24 cellular contexts compared by ENCODE assay signal in the genomic region with DNA sequence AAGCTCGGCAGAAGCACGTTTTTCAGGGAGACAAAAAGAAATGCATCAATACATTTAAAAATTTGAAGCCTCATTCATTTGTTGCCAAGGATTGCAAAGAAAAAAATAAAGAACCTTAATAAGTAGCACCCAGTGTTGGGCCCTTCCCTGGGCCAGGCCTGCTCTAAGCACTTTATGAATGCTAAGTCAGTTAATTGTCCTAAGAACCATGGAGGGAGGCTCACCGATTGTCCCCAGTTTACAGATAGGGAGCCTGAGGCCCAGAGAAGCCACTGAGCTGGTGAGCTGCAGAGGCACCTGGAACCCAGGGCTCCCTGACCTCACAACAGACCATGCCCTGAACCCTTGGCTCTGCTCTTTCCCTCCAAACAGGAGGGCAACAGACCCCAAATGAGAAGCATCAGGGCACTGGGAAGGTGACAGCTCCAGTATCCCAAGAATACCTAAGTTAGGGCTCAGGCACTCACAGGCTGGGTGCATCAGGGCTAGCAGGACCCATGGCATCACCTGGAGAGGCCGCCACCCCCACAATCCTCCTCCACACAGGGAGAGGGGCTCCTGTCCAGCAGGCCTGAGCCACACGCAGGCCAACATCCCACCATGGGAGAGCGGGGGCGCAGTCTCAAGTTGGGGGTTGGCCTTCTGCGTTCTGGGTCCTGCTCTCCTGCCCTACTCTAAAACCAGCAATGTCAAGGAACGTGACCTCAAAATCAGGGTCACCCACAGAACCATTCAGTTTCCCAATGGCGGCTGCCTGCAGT. TPM values are rescaled to one million over a fixed set of nuclear protein-coding genes. Genes with fewer than 3 reads are reported as not detected.
DNase-seq lines count a peak whose midpoint lies in the region; ATAC-seq, FAIRE-seq and TF ChIP-seq lines count a peak whose summit lies in the region.
"Had no signal": no experiment of that assay in that cellular context is flagged by ENCODE, and none has a peak within 500 bp of the region (broad histone marks: within the 10 kb centered on the region; RNA-seq: fewer than 3 reads in every experiment).

No MANE protein-coding gene starts in this region.

- H2AFZ ChIP-seq in K562 (ENCODE audit: low read depth, low read length), result 0 out of 2 replicates have a peak overlapping the region, but pooled peaks have one; percentile 7
- H2AFZ ChIP-seq: PC-9 had no signal

- CTCF ChIA-PET in A673 (lab: Charles Lee), result no interaction called here
- CTCF ChIA-PET in K562 (lab: Yijun Ruan, JAX; ENCODE audit: low intra/inter-chr PET ratio), result no interaction called here

- H3K9ac ChIP-seq in K562 (ENCODE audit: insufficient read depth in 1 of 2, low read depth in 2 of 2, low read length in 2 of 2) (no peak overlapping the region), kidney (ENCODE audit: low read length in 2 of 2) (no peak overlapping the region)

- no peak for TF ChIP-seq EP300 in K562 (IDR thresholded peaks at IDR 0.05; ENCODE audit: low read length)

- DNase-seq in A673 (ENCODE audit: low spot score) (no peak), K562 (ENCODE audit: extremely low read depth in 1 of 4, low spot score in 3 of 4) (no peak), kidney (peak; percentile 46), psoas muscle (peak in 1 of 2 donors; percentile 36), uterus (no peak)
- DNase-seq: C1 segment of cervical spinal cord; CD4-positive, alpha-beta memory T cell; COR-L47; DMS79; EL; GDM1; KG1; MG63; NCI-H1417; NCI-H1694; NCI-H2029 treated with DMSO at 0.1 percent for 48 hours; NCI-H446 treated with DMSO at 0.1 percent for 48 hours; NCI-H526; PC-9; SHP77 had no signal

- H3K4me3 ChIP-seq in A673 (ENCODE audit: low read depth, low read length, poor library complexity, severe bottlenecking), result no peak overlapping the region
- no peak overlapping the region for H3K4me3 ChIP-seq in K562
- H3K4me3 ChIP-seq in kidney (ENCODE audit: low read length in 2 of 2), result no peak overlapping the region
- peak overlapping the region; percentile 4 for H3K4me3 ChIP-seq in psoas muscle
- H3K4me3 ChIP-seq in uterus, result no peak overlapping the region
- H3K4me3 ChIP-seq: A549, GM12878, MG63, PC-9 had no signal

- TF ChIP-seq CTCF in A673 (conservative IDR thresholded peaks at IDR 0.05; ENCODE audit: low read depth, low read length), result no peak
- no peak for TF ChIP-seq CTCF in K562 (IDR thresholded peaks at IDR 0.05 in 2 of 3, conservative IDR thresholded peaks at IDR 0.05 in 1 of 3; ENCODE audit: insufficient read depth in 2 of 3, low read depth in 1 of 3, low read length in 3 of 3)
- no peak for TF ChIP-seq CTCF in kidney (IDR thresholded peaks at IDR 0.05; ENCODE audit: borderline replicate concordance, extremely low read depth, insufficient read depth)
- no peak for TF ChIP-seq CTCF in psoas muscle (IDR thresholded peaks at IDR 0.05)
- TF ChIP-seq CTCF in uterus (IDR thresholded peaks at IDR 0.05), result no peak

- H3K9me3 ChIP-seq in A673 (ENCODE audit: low read depth, low read length, poor library complexity, severe bottlenecking) (no peaks in the 10 kb centered on the region), K562 (replicated peaks; ENCODE audit: control insufficient read depth, insufficient read depth, low read depth, low read length) (no peaks in the 10 kb centered on the region), kidney (ENCODE audit: control insufficient read depth in 1 of 2, low read length in 2 of 2) (no peaks in the 10 kb centered on the region), psoas muscle (no peaks in the 10 kb centered on the region), uterus (no peaks in the 10 kb centered on the region)
- H3K9me3 ChIP-seq: A549, MG63 had no signal

- WGBS in K562 (ENCODE audit: insufficient coverage, low coverage, missing lambda C conversion rate), result 50% methylated on average over 10 of the region's 10 CpGs
- WGBS in psoas muscle, 3 donors, result 83 to 86% (median 83%) methylated on average over 10 of the region's 10 CpGs

- H3K4me2 ChIP-seq in K562 (ENCODE audit: insufficient read depth, low read length), result no peak overlapping the region
- H3K4me2 ChIP-seq: A549, PC-9 had no signal

- in situ Hi-C loops in K562 (cut with MboI), result no loop called here

- peak overlapping the region; percentile 50 for H3K27ac ChIP-seq in A673 (ENCODE audit: low read depth, low read length, poor library complexity, severe bottlenecking)
- H3K27ac ChIP-seq in K562 (ENCODE audit: extremely low read depth, low read depth, low read length), result no peak overlapping the region
- no peak overlapping the region for H3K27ac ChIP-seq in kidney (ENCODE audit: low read depth in 2 of 2, low read length in 2 of 2)
- H3K27ac ChIP-seq in psoas muscle, result peak overlapping the region; percentile 83
- no peak overlapping the region for H3K27ac ChIP-seq in uterus
- H3K27ac ChIP-seq: A549, PC-9 had no signal

- no peaks in the 10 kb centered on the region for H3K79me2 ChIP-seq in K562 (ENCODE audit: control insufficient read depth, insufficient read depth, low read length)

- intact Hi-C loops in A673 (cut with micrococcal nuclease; ENCODE audit: unreplicated experiment) (no loop called here), K562 (cut with micrococcal nuclease) (no loop called here), kidney (cut with DNase I) (no loop called here), psoas muscle (cut with DNase I) (no loop called here), uterus (cut with DNase I; ENCODE audit: low total_unique reads) (no loop called here)

- ATAC-seq in K562 (no peak), psoas muscle (no peak), GM19035 (IDR thresholded peaks at IDR 0.05; ENCODE audit: unreplicated experiment) (no peak), GM18873 (IDR thresholded peaks at IDR 0.05; ENCODE audit: low FRiP score, unreplicated experiment) (no peak)
- ATAC-seq: A549, GM12878 had no signal

- TF ChIP-seq POLR2A in K562 (conservative IDR thresholded peaks at IDR 0.05) (no peak), uterus (IDR thresholded peaks at IDR 0.05) (no peak)

- POLR2A ChIA-PET in A673 (lab: Charles Lee; ENCODE audit: low non-redundant PET) (no interaction called here), K562 (lab: Yijun Ruan, JAX) (interaction anchor here (1.5 kb wide), 1 partner anchor 13 kb away, joined by 5 read pairs; no protein-coding TSS in a partner anchor)

- no TSS peak for BruUV-seq in A673 (replicated peaks; lab: Mats Ljungman, UMichigan)
- BruUV-seq in K562 (replicated peaks; lab: Mats Ljungman, UMichigan), result no TSS peak

- FAIRE-seq in K562 (lab: Jason Lieb, UNC) (no peak), kidney (lab: Jason Lieb, UNC) (no peak)
- FAIRE-seq: A549, GM12878 had no signal

- peaks cover 61% of the 10 kb centered on the region for H3K4me1 ChIP-seq in A673 (ENCODE audit: insufficient read depth, low read length, poor library complexity, severe bottlenecking)
- peaks cover 11 to 26% of the 10 kb centered on the region in 2 experiments for H3K4me1 ChIP-seq in K562 (replicated peaks in 1 of 2; ENCODE audit: control insufficient read depth in 2 of 2, insufficient read depth in 2 of 2, low read length in 2 of 2)
- no peaks in the 10 kb centered on the region for H3K4me1 ChIP-seq in kidney (ENCODE audit: control insufficient read depth in 1 of 2, insufficient read depth in 1 of 2, low read depth in 1 of 2, low read length in 2 of 2)
- peaks cover 78% of the 10 kb centered on the region for H3K4me1 ChIP-seq in psoas muscle
- no peaks in the 10 kb centered on the region for H3K4me1 ChIP-seq in uterus
- H3K4me1 ChIP-seq: A549 had no signal

- no peaks in the 10 kb centered on the region for H3K36me3 ChIP-seq in A673 (ENCODE audit: insufficient read depth, low read length, poor library complexity, severe bottlenecking)
- no peaks in the 10 kb centered on the region for H3K36me3 ChIP-seq in K562 (ENCODE audit: control insufficient read depth, insufficient read depth, low read length)
- no peaks in the 10 kb centered on the region for H3K36me3 ChIP-seq in kidney (ENCODE audit: control insufficient read depth in 1 of 2, insufficient read depth in 2 of 2, low read length in 2 of 2)
- no peaks in the 10 kb centered on the region for H3K36me3 ChIP-seq in psoas muscle (ENCODE audit: insufficient read depth in 1 of 2, low read depth in 1 of 2)
- H3K36me3 ChIP-seq in uterus, result no peaks in the 10 kb centered on the region
- H3K36me3 ChIP-seq: MG63 had no signal

- no peak for TF ChIP-seq RAD21 in K562 (CRISPR knock-in tag; conservative IDR thresholded peaks at IDR 0.05 in 1 of 2, IDR thresholded peaks at IDR 0.05 in 1 of 2)

- H3K27me3 ChIP-seq in A673 (replicated peaks; ENCODE audit: insufficient read depth, low read depth, low read length, poor library complexity) (no peaks in the 10 kb centered on the region), K562 (ENCODE audit: control insufficient read depth in 2 of 2, insufficient read depth in 2 of 2, low read length in 2 of 2) (peaks cover 0 to 11% of the 10 kb centered on the region in 2 experiments; a peak in 2 of 5 replicates), psoas muscle (ENCODE audit: insufficient read depth in 3 of 3, low read length in 2 of 3) (no peaks in the 10 kb centered on the region), uterus (no peaks in the 10 kb centered on the region)
- H3K27me3 ChIP-seq: MG63 had no signal

- H4K20me1 ChIP-seq in K562 (replicated peaks; ENCODE audit: control insufficient read depth, insufficient read depth, low read length), result no peaks in the 10 kb centered on the region

- H3K9me1 ChIP-seq in K562 (ENCODE audit: control insufficient read depth, insufficient read depth, low read length), result no peaks in the 10 kb centered on the region

RNA-seq across cellular contexts. Expression of a gene that starts 3.9 kb away (rescaled TPM):
- total RNA-seq in A673 (2021) (0.43 and 0.76 TPM in 2 replicates), K562 (2014; rRNA removed) (not detected in 2 replicates), K562 (2014; rRNA removed; fragmentation: Illumina TruSeq; extraction: Trizol) (not detected in 2 replicates), K562 (2015; rRNA removed; fragmentation: Illumina TruSeq; extraction: Trizol) (not detected in 2 replicates), K562 (2021) (not detected in 2 replicates), kidney (3.0 TPM), psoas muscle (10 to 100 TPM in 3 of 4 donors, 1 to 10 TPM in 1; 8.1 to 37.4 (median 29.0) TPM), uterus (1 to 10 TPM in 3 of 4 donors, under 1 TPM in 1; 0.77 to 8.0 (median 2.1) TPM)
- total RNA-seq in K562 (2011; cell fraction: chromatin; rRNA removed; ENCODE audit: low replicate concordance), result not detected in 2 replicates
- total RNA-seq in K562 (2011; cell fraction: nucleolus; rRNA removed), result under 0.01 TPM in 1 of 2 replicates, not detected in the other
- total RNA-seq in K562 (2011; cell fraction: nucleoplasm; rRNA removed), result 0.07 TPM in 1 of 2 replicates, not detected in the other
- polyA plus RNA-seq in K562 (2011; rRNA removed) (not detected in 2 replicates), K562 (2014; fragmentation: Illumina TruSeq; extraction: Trizol) (not detected in 2 replicates), K562 (2014; fragmentation: Nextera tagmentation; extraction: Ambion mirVana) (under 1 TPM; 0.01 TPM), K562 (2014; rRNA removed) (0.03 TPM in 1 of 2 replicates, not detected in the other), kidney (ENCODE audit: insufficient read depth, low read depth, low replicate concordance) (3.2 TPM), psoas muscle (10 to 100 TPM in 1 of 3 donors, 1 to 10 TPM in 2; 2.2 to 24.9 (median 5.0) TPM)
- 0.04 TPM in 1 of 2 replicates, not detected in the other for polyA plus RNA-seq in K562 (2011; cell fraction: cytosol; rRNA removed)
- 0.03 and 0.06 TPM in 2 replicates for polyA plus RNA-seq in K562 (2011; cell fraction: nucleus; rRNA removed)
- polyA plus RNA-seq in K562 (2012), result 0.04 and 0.06 TPM in 2 replicates
- polyA minus RNA-seq in K562 (2011; rRNA and poly(A)+ RNA removed), result not detected in 2 replicates
- not detected in 2 replicates for polyA minus RNA-seq in K562 (2011; cell fraction: cytosol; rRNA and poly(A)+ RNA removed)
- not detected in 2 replicates for polyA minus RNA-seq in K562 (2011; cell fraction: nucleus; rRNA and poly(A)+ RNA removed)
- total RNA-seq: CD4-positive, alpha-beta memory T cell; GM12878; PC-9 had no signal
- polyA plus RNA-seq: CD4-positive, alpha-beta memory T cell; GM12878 had no signal

Comparison
In these comparisons a context has a peak if more than half of its experiments do, and no peak if none do; other contexts are left out.
1. H3K27ac ChIP-seq: peak in A673 (single experiment) and psoas muscle (single experiment); none in K562 (single experiment), kidney (0 of 2) and uterus (0 of 2).